In the genomic region with DNA sequence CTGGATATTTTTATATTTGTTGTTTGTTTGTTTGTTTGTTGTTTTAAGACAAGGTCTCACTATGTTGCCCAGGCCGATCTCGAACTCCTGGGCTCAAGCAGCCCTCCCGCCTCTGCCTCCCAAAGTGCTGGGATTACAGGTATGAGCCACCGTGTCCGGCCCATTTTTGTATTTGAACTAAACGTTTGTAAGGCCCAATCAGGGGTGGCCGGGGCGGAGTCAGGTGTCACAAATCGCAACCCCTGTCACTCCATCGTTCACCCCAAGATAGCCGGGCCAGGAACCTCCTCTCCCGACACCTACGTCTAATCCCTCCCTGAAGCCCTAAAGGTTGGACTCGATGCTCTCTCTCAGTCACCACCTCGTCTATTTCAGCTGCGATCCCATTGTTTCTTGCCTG, we compare ENCODE assay signal across 8 cellular contexts. TPM values are rescaled to one million over a fixed set of nuclear protein-coding genes. Genes with fewer than 3 reads are reported as not detected.
DNase-seq lines count a peak whose midpoint lies in the region; ATAC-seq lines count a peak whose summit lies in the region.

No MANE protein-coding gene starts in this region.

- intact Hi-C loops in cardiac septum (cut with DNase I): no loop called here

- DNase-seq in DMS53 (lab: John Stamatoyannopoulos, UW) (peak; percentile 28), DMS53 treated with DMSO at 0.1 percent for 48 hours (lab: John Stamatoyannopoulos, UW; ENCODE audit: unreplicated experiment) (no peak), cardiac septum (ENCODE audit: low spot score) (peak; percentile 84), NCI-H2081 treated with DMSO at 0.1 percent for 48 hours (lab: John Stamatoyannopoulos, UW) (no peak), NCI-H345 (lab: John Stamatoyannopoulos, UW) (no peak)
- DNase-seq in activated CD8-positive, alpha-beta memory T cell treated with anti-CD3 and anti-CD28 coated beads, Interleukin-2, amount 50 U/mL, for 48 hours: peak; percentile 66
- peak; percentile 18 to 33 for DNase-seq in stimulated activated CD4-positive, alpha-beta T cell treated with anti-CD3 and anti-CD28 coated beads, Interleukin-2, amount 100 ng/mL, for 48 hours

- no peak for ATAC-seq in GM21529 (IDR thresholded peaks at IDR 0.05; ENCODE audit: unreplicated experiment)

RNA-seq across cellular contexts. Expression of a gene that starts 0.7 kb away (rescaled TPM):
- total RNA-seq in cardiac septum: 4.3 TPM

Comparison
In these comparisons a context has a peak if more than half of its experiments do, and no peak if none do; other contexts are left out.
1. DNase-seq: peak in DMS53 (single experiment), activated CD8-positive, alpha-beta memory T cell treated with anti-CD3 and anti-CD28 coated beads, Interleukin-2, amount 50 U/mL, for 48 hours (single experiment), cardiac septum (single experiment) and stimulated activated CD4-positive, alpha-beta T cell treated with anti-CD3 and anti-CD28 coated beads, Interleukin-2, amount 100 ng/mL, for 48 hours (2 of 2); none in DMS53 treated with DMSO at 0.1 percent for 48 hours (single experiment), NCI-H2081 treated with DMSO at 0.1 percent for 48 hours (single experiment) and NCI-H345 (single experiment).